9 cellular contexts compared by ENCODE assay signal in genomic region chr5:141512390-141513020, GRCh38. TPM values are rescaled to one million over a fixed set of nuclear protein-coding genes. Genes with fewer than 3 reads are reported as not detected.
DNase-seq lines count a peak whose midpoint lies in the region; ATAC-seq, FAIRE-seq and TF ChIP-seq lines count a peak whose summit lies in the region.
"Had no signal": no experiment of that assay in that cellular context is flagged by ENCODE, and none has a peak within 500 bp of the region (broad histone marks: within the 10 kb centered on the region; RNA-seq: fewer than 3 reads in every experiment).

No MANE protein-coding gene starts in this region.

- TF ChIP-seq CTCF in AG04449 (IDR thresholded peaks at IDR 0.05; ENCODE audit: insufficient read depth, low read length, missing control alignments): peak; percentile 80
- TF ChIP-seq CTCF in endothelial cell of umbilical vein (IDR thresholded peaks at IDR 0.05; ENCODE audit: extremely low read depth in 1 of 2, insufficient read depth in 1 of 2, low read depth in 1 of 2, low read length in 2 of 2): peak; percentile 89 to 94

- H3K27ac ChIP-seq in endothelial cell of umbilical vein (ENCODE audit: insufficient read depth, low read depth, low read length): peak overlapping the region; percentile 19
- H3K27ac ChIP-seq in mucosa of rectum (ENCODE audit: low read depth in 2 of 2, low read length in 2 of 2): peak overlapping the region; percentile 47 to 68

- peak overlapping the region; percentile 4 for H2AFZ ChIP-seq in endothelial cell of umbilical vein (ENCODE audit: low read depth, low read length)

- DNase-seq in AG04449 (ENCODE audit: low read depth, low spot score) (no peak), NCI-H526 (lab: John Stamatoyannopoulos, UW) (peak; percentile 70 to 93), endothelial cell of umbilical vein (ENCODE audit: low read depth, low spot score) (peak; percentile 76), LoVo (ENCODE audit: low spot score) (no peak)
- peak; percentile 98 for DNase-seq in activated CD8-positive, alpha-beta memory T cell treated with anti-CD3 and anti-CD28 coated beads, Interleukin-2, amount 50 U/mL, for 48 hours
- DNase-seq in stimulated activated CD8-positive, alpha-beta memory T cell treated with anti-CD3 and anti-CD28 coated beads, Interleukin-4, amount 100 ng/mL, for 48 hours: peak; percentile 96

- no peak for TF ChIP-seq POLR2A in endothelial cell of umbilical vein (IDR thresholded peaks at IDR 0.05; ENCODE audit: low read depth, low read length)

- H3K79me2 ChIP-seq in endothelial cell of umbilical vein (ENCODE audit: control insufficient read depth, insufficient read depth, low read length): no peaks in the 10 kb centered on the region

- H4K20me1 ChIP-seq in endothelial cell of umbilical vein (replicated peaks; ENCODE audit: control insufficient read depth, extremely low read depth, insufficient read depth, low read length): no peaks in the 10 kb centered on the region

- H3K9me1 ChIP-seq in endothelial cell of umbilical vein (replicated peaks; ENCODE audit: control insufficient read depth, extremely low read depth, insufficient read depth, low read length): no peaks in the 10 kb centered on the region

- no peaks in the 10 kb centered on the region for H3K27me3 ChIP-seq in endothelial cell of umbilical vein (ENCODE audit: control insufficient read depth in 2 of 2, insufficient read depth in 2 of 2, low read length in 2 of 2)
- no peaks in the 10 kb centered on the region for H3K27me3 ChIP-seq in mucosa of rectum (ENCODE audit: control insufficient read depth in 2 of 2, insufficient read depth in 2 of 2, low read length in 2 of 2)

- H3K9me3 ChIP-seq in endothelial cell of umbilical vein (replicated peaks; ENCODE audit: control insufficient read depth, insufficient read depth, low read length): no peaks in the 10 kb centered on the region
- no peaks in the 10 kb centered on the region for H3K9me3 ChIP-seq in mucosa of rectum (ENCODE audit: control insufficient read depth in 2 of 2, low read length in 2 of 2)
- H3K9me3 ChIP-seq: HAP-1 had no signal

- ATAC-seq in GM18909 (IDR thresholded peaks at IDR 0.05; ENCODE audit: poor library complexity, unreplicated experiment): peak; percentile 30

- CTCF ChIA-PET in AG04449 (lab: Yijun Ruan, JAX): interaction anchor here (0.6 to 37.5 kb wide), 24 partner anchors 5 to 182 kb away, joined by 3 to 856 read pairs (median 4); partner anchors contain the start of genes PCDHGA1, PCDHGA10, PCDHGA11 and PCDHGA12
- CTCF ChIA-PET in endothelial cell of umbilical vein (lab: Charles Lee): interaction anchor here (1.0 to 9.8 kb wide), 22 partner anchors 9 to 289 kb away, joined by 3 to 158 read pairs (median 10); partner anchors contain the start of genes PCDHB14, PCDHGA10, PCDHGA11 and PCDHGA12

- H3K4me3 ChIP-seq in AG04449 (ENCODE audit: low read depth, low read length) (peak overlapping the region; percentile 52), endothelial cell of umbilical vein (replicated peaks in 1 of 3; ENCODE audit: insufficient read depth in 1 of 3, low read depth in 1 of 3, low read length in 3 of 3) (peak overlapping the region; percentile 44 to 51 (median 49)), mucosa of rectum (ENCODE audit: low read length in 2 of 2) (peak overlapping the region; percentile 59 to 75)
- H3K4me3 ChIP-seq: HAP-1 had no signal

- H3K4me1 ChIP-seq in endothelial cell of umbilical vein (ENCODE audit: control insufficient read depth, extremely low read depth, insufficient read depth, low read length) (peaks cover 31% of the 10 kb centered on the region), mucosa of rectum (ENCODE audit: control insufficient read depth in 2 of 2, insufficient read depth in 2 of 2, low read length in 2 of 2) (peaks cover 6 to 27% of the 10 kb centered on the region in 2 donors)

- intact Hi-C loops in endothelial cell of umbilical vein (cut with micrococcal nuclease): loop anchor here (1.0 to 2.0 kb wide), 4 partner anchors 9 to 82 kb away; partner anchors contain the start of gene PCDHGA12

- FAIRE-seq in endothelial cell of umbilical vein (lab: Jason Lieb, UNC): peak; percentile 31

- peaks cover 2 to 8% of the 10 kb centered on the region in 2 experiments for H3K36me3 ChIP-seq in endothelial cell of umbilical vein (ENCODE audit: control insufficient read depth in 2 of 2, extremely low read depth in 1 of 2, insufficient read depth in 2 of 2, low read length in 2 of 2)
- H3K36me3 ChIP-seq in mucosa of rectum (ENCODE audit: control insufficient read depth in 2 of 2, insufficient read depth in 2 of 2, low read length in 2 of 2): peaks cover 11 to 22% of the 10 kb centered on the region in 2 donors

- dilution Hi-C loops in endothelial cell of umbilical vein (cut with MboI; ENCODE audit: extremely low pct_ligation_motif_present, low sequenced_read_pairs): no loop called here

- peak overlapping the region; percentile 30 for H3K9ac ChIP-seq in endothelial cell of umbilical vein (replicated peaks; ENCODE audit: extremely low read depth, insufficient read depth, low read length)
- peak overlapping the region; percentile 32 to 37 for H3K9ac ChIP-seq in mucosa of rectum (ENCODE audit: low read depth in 1 of 2, low read length in 2 of 2)

- peak overlapping the region; percentile 71 for H3K4me2 ChIP-seq in endothelial cell of umbilical vein (ENCODE audit: insufficient read depth, low read length)

- POLR2A ChIA-PET in AG04449 (lab: Yijun Ruan, JAX): interaction anchor here (1.3 to 3.9 kb wide), 3 partner anchors 13 to 45 kb away, joined by 6 to 13 read pairs (median 7); no protein-coding TSS in a partner anchor
- POLR2A ChIA-PET in endothelial cell of umbilical vein (lab: Charles Lee): interaction anchor here (1.3 kb wide), 1 partner anchor 9 kb away, joined by 3 read pairs; no protein-coding TSS in a partner anchor

- no TSS peak for BruUV-seq in endothelial cell of umbilical vein (replicated peaks; lab: Mats Ljungman, UMichigan)

TF ChIP-seq in endothelial cell of umbilical vein, 7 proteins besides CTCF, POLR2A, EP300 and RAD21:
- TF ChIP-seq FOS (IDR thresholded peaks at IDR 0.05; ENCODE audit: borderline replicate concordance, insufficient read depth, low read length) (no peak), GATA2 (IDR thresholded peaks at IDR 0.05; ENCODE audit: insufficient read depth, insufficient read length, low read depth, low read length) (no peak), MYC (IDR thresholded peaks at IDR 0.05; ENCODE audit: low read depth, low read length) (no peak), EZH2 (IDR thresholded peaks at IDR 0.05; ENCODE audit: borderline replicate concordance, low read depth, low read length, severe bottlenecking) (no peak), POLR2AphosphoS5 (IDR thresholded peaks at IDR 0.05; ENCODE audit: insufficient read depth, low read depth, low read length) (no peak), JUN (IDR thresholded peaks at IDR 0.05; ENCODE audit: borderline replicate concordance, insufficient read depth, insufficient read length, low read depth) (no peak)
- TF ChIP-seq, protein P1, sequence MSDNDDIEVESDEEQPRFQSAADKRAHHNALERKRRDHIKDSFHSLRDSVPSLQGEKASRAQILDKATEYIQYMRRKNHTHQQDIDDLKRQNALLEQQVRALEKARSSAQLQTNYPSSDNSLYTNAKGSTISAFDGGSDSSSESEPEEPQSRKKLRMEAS (IDR thresholded peaks at IDR 0.05; ENCODE audit: insufficient read depth, insufficient read length): no peak

RNA-seq across cellular contexts. Expression of gene PCDHGC5, which starts 23.6 kb away (rescaled TPM):
- total RNA-seq in endothelial cell of umbilical vein: 0.60 and 1.2 TPM in 2 replicates
- polyA plus RNA-seq in endothelial cell of umbilical vein: 0.21 and 0.48 TPM in 2 replicates
- 0.01 and 0.06 TPM in 2 replicates for polyA plus RNA-seq in endothelial cell of umbilical vein (2011; cell fraction: cytosol; rRNA removed)
- polyA plus RNA-seq in endothelial cell of umbilical vein (2011; cell fraction: nucleus; rRNA removed): 2.4 and 3.9 TPM in 2 replicates
- polyA plus RNA-seq in endothelial cell of umbilical vein (2012): 0.08 TPM in 1 of 2 replicates, not detected in the other
- 4.8 and 6.1 TPM in 2 replicates for polyA minus RNA-seq in endothelial cell of umbilical vein
- polyA minus RNA-seq in endothelial cell of umbilical vein (2011; cell fraction: cytosol; rRNA and poly(A)+ RNA removed): not detected
- 7.8 and 9.1 TPM in 2 replicates for polyA minus RNA-seq in endothelial cell of umbilical vein (2011; cell fraction: nucleus; rRNA and poly(A)+ RNA removed)

RNA-seq across cellular contexts. Expression of gene PCDHGC4, which starts 27.7 kb away (rescaled TPM):
- 0.90 and 2.1 TPM in 2 replicates for total RNA-seq in endothelial cell of umbilical vein
- 0.25 and 0.32 TPM in 2 replicates for polyA plus RNA-seq in endothelial cell of umbilical vein
- 0.06 and 0.11 TPM in 2 replicates for polyA plus RNA-seq in endothelial cell of umbilical vein (2011; cell fraction: cytosol; rRNA removed)
- polyA plus RNA-seq in endothelial cell of umbilical vein (2011; cell fraction: nucleus; rRNA removed): 1.8 and 2.4 TPM in 2 replicates
- 0.05 TPM in 1 of 2 replicates, not detected in the other for polyA plus RNA-seq in endothelial cell of umbilical vein (2012)
- 4.3 and 5.5 TPM in 2 replicates for polyA minus RNA-seq in endothelial cell of umbilical vein
- polyA minus RNA-seq in endothelial cell of umbilical vein (2011; cell fraction: cytosol; rRNA and poly(A)+ RNA removed): not detected
- 9.6 and 9.7 TPM in 2 replicates for polyA minus RNA-seq in endothelial cell of umbilical vein (2011; cell fraction: nucleus; rRNA and poly(A)+ RNA removed)

RNA-seq across cellular contexts. Expression of gene PCDHGC3, which starts 36.7 kb away (rescaled TPM):
- total RNA-seq in endothelial cell of umbilical vein: 25.4 and 36.1 TPM in 2 replicates
- 9.2 and 14.9 TPM in 2 replicates for polyA plus RNA-seq in endothelial cell of umbilical vein
- polyA plus RNA-seq in endothelial cell of umbilical vein (2011; cell fraction: cytosol; rRNA removed): 21.8 and 23.9 TPM in 2 replicates
- polyA plus RNA-seq in endothelial cell of umbilical vein (2011; cell fraction: nucleus; rRNA removed): 4.5 and 4.7 TPM in 2 replicates
- polyA plus RNA-seq in endothelial cell of umbilical vein (2012): 15.4 and 21.2 TPM in 2 replicates
- 8.1 and 12.1 TPM in 2 replicates for polyA minus RNA-seq in endothelial cell of umbilical vein
- polyA minus RNA-seq in endothelial cell of umbilical vein (2011; cell fraction: cytosol; rRNA and poly(A)+ RNA removed): not detected
- 12.4 and 15.4 TPM in 2 replicates for polyA minus RNA-seq in endothelial cell of umbilical vein (2011; cell fraction: nucleus; rRNA and poly(A)+ RNA removed)

Comparison
In these comparisons a context has a peak if more than half of its experiments do, and no peak if none do; other contexts are left out.
1. DNase-seq: peak in NCI-H526 (2 of 2), activated CD8-positive, alpha-beta memory T cell treated with anti-CD3 and anti-CD28 coated beads, Interleukin-2, amount 50 U/mL, for 48 hours (single experiment), endothelial cell of umbilical vein (single experiment) and stimulated activated CD8-positive, alpha-beta memory T cell treated with anti-CD3 and anti-CD28 coated beads, Interleukin-4, amount 100 ng/mL, for 48 hours (single experiment); none in AG04449 (single experiment) and LoVo (single experiment).
2. Peak in every context shown above with its lines, with median percentiles within 50 percentile points of each other: H3K4me3 ChIP-seq.